Comparison of ENCODE assay signal across 13 cellular contexts in the genomic region with DNA sequence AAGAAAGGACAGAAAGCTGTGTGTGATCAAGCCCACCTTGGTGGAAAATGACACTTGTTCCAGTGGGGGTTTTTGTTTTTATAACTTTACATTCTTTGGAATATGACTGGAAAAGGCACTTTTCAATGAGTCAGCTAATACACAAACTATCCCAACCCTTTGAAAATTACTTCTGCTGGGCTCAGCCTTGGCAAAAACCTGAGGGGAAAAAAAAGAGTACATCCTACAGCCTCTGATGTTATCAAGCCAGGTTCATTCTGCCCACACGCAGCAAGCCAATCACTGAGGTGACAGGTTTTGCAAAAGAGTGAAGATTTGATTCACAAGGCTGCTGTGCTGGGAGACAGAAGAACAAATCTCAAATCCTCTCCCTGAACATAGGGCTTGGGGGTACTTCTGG.
"Had no signal": no experiment of that assay in that cellular context is flagged by ENCODE, and none has a peak within 500 bp of the region (broad histone marks: within the 10 kb centered on the region; RNA-seq: fewer than 3 reads in every experiment).

No MANE protein-coding gene starts in this region.

- H3K36me3 Mint-ChIP-seq: activated naive CD8-positive, alpha-beta T cell treated with anti-CD3 and anti-CD28 coated beads for 36 hours; brain; naive thymus-derived CD4-positive, alpha-beta T cell had no signal

- H3K27ac Mint-ChIP-seq: activated naive CD8-positive, alpha-beta T cell treated with anti-CD3 and anti-CD28 coated beads for 36 hours; naive thymus-derived CD4-positive, alpha-beta T cell had no signal

- H3K27ac ChIP-seq: heart left ventricle, neutrophil, transverse colon had no signal

- H3K27me3 ChIP-seq: neutrophil, transverse colon had no signal

- H3K27me3 Mint-ChIP-seq: activated naive CD8-positive, alpha-beta T cell treated with anti-CD3 and anti-CD28 coated beads for 36 hours; central memory CD8-positive, alpha-beta T cell had no signal

- H3K9me3 Mint-ChIP-seq: activated naive CD8-positive, alpha-beta T cell treated with anti-CD3 and anti-CD28 coated beads for 36 hours had no signal

- H3K36me3 ChIP-seq: heart left ventricle, neutrophil, transverse colon had no signal

- H3K4me1 ChIP-seq: heart left ventricle, transverse colon had no signal

- H3K4me1 Mint-ChIP-seq: activated naive CD8-positive, alpha-beta T cell treated with anti-CD3 and anti-CD28 coated beads for 36 hours; central memory CD8-positive, alpha-beta T cell; naive thymus-derived CD4-positive, alpha-beta T cell had no signal

- H3K4me3 Mint-ChIP-seq: activated naive CD8-positive, alpha-beta T cell treated with anti-CD3 and anti-CD28 coated beads for 36 hours; brain; central memory CD8-positive, alpha-beta T cell; naive thymus-derived CD4-positive, alpha-beta T cell had no signal

- H3K9me3 ChIP-seq: heart left ventricle, neutrophil, transverse colon had no signal

- DNase-seq: activated CD4-positive, alpha-beta T cell treated with anti-CD3 and anti-CD28 coated beads for 1 hour; activated naive CD8-positive, alpha-beta T cell treated with anti-CD3 and anti-CD28 coated beads for 36 hours; amygdala; effector CD8-positive, alpha-beta T cell; heart left ventricle; mucosa of descending colon; naive thymus-derived CD4-positive, alpha-beta T cell; small intestine; stimulated activated naive CD8-positive, alpha-beta T cell treated with anti-CD3 and anti-CD28 coated beads, Interleukin-15, Interleukin-2, amounts not matched to agents 100 U/mL and 50 U/mL, for 24 hours; transverse colon had no signal

- H3K4me3 ChIP-seq: heart left ventricle, mucosa of descending colon, transverse colon had no signal
